1 cellular context compared by ENCODE assay signal in the genomic region with DNA sequence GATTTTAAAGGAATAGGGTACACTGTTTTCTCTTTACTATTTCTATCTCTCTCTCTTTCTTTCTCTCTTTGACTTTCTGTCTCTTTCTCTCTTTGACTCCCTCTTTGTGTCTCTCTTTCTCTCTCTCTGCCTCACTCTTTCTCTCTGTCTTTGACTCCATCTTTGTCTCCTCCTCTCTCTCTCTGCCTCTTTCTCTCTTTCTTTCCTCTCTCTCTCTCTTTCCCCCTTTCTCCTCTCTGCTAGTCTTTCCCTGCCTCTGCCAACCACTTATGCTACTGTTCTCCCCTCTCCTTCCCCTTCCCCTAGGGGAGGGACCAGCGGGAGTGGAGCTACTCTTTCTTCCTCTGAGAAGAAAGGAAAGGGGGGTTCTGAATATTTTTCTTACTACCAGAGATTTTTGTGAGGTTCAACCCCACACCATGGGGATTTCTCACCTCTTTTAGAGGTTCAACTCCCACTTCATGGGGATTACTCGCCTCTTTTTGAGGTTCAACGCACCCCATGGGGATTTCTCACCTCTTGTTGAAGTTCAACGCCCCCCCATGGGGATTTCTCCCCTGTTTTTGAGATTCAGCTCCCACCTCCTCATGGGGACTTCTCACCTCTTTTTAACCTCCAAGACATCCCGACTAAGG.
TF ChIP-seq lines count a peak whose summit lies in the region.

No MANE protein-coding gene starts in this region.

TF ChIP-seq in IMR-90, 13 proteins besides CTCF, POLR2A, EP300 and RAD21:
- TF ChIP-seq RCOR1 (IDR thresholded peaks at IDR 0.05; ENCODE audit: insufficient replicate concordance, low read length) (no peak), CHD1 (IDR thresholded peaks at IDR 0.05; ENCODE audit: low read depth, low read length) (no peak), MAFK (IDR thresholded peaks at IDR 0.05; ENCODE audit: low read depth, low read length) (no peak), SMC3 (IDR thresholded peaks at IDR 0.05; ENCODE audit: low read depth, low read length) (no peak), MXI1 (IDR thresholded peaks at IDR 0.05; ENCODE audit: borderline replicate concordance, low read depth, low read length) (no peak), BHLHE40 (IDR thresholded peaks at IDR 0.05; ENCODE audit: low read depth, low read length) (no peak), NFE2L2 (IDR thresholded peaks at IDR 0.05; ENCODE audit: low read depth, low read length) (no peak), RFX5 (IDR thresholded peaks at IDR 0.05; ENCODE audit: low read depth, low read length) (no peak), CEBPB (IDR thresholded peaks at IDR 0.05; ENCODE audit: low read depth, low read length) (no peak), FOS (IDR thresholded peaks at IDR 0.05; ENCODE audit: low read depth, low read length) (no peak), MAZ (IDR thresholded peaks at IDR 0.05; ENCODE audit: borderline replicate concordance, low read depth, low read length) (no peak)
- TF ChIP-seq, protein P1, sequence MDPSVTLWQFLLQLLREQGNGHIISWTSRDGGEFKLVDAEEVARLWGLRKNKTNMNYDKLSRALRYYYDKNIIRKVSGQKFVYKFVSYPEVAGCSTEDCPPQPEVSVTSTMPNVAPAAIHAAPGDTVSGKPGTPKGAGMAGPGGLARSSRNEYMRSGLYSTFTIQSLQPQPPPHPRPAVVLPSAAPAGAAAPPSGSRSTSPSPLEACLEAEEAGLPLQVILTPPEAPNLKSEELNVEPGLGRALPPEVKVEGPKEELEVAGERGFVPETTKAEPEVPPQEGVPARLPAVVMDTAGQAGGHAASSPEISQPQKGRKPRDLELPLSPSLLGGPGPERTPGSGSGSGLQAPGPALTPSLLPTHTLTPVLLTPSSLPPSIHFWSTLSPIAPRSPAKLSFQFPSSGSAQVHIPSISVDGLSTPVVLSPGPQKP (IDR thresholded peaks at IDR 0.05; ENCODE audit: borderline replicate concordance, low read depth, low read length) = no peak
- TF ChIP-seq, protein P2, sequence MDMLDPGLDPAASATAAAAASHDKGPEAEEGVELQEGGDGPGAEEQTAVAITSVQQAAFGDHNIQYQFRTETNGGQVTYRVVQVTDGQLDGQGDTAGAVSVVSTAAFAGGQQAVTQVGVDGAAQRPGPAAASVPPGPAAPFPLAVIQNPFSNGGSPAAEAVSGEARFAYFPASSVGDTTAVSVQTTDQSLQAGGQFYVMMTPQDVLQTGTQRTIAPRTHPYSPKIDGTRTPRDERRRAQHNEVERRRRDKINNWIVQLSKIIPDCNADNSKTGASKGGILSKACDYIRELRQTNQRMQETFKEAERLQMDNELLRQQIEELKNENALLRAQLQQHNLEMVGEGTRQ (IDR thresholded peaks at IDR 0.05; ENCODE audit: low read depth, low read length) = no peak
